ENCODE assay signal across 23 cellular contexts in genomic region chr1:89923517-89923916, GRCh38.
DNase-seq lines count a peak whose midpoint lies in the region; ATAC-seq, FAIRE-seq and TF ChIP-seq lines count a peak whose summit lies in the region.
"Had no signal": no experiment of that assay in that cellular context is flagged by ENCODE, and none has a peak within 500 bp of the region (broad histone marks: within the 10 kb centered on the region; RNA-seq: fewer than 3 reads in every experiment).

No MANE protein-coding gene starts in this region.

- no peak for TF ChIP-seq EP300 in H1 (IDR thresholded peaks at IDR 0.05; ENCODE audit: borderline replicate concordance in 1 of 2, low read depth in 2 of 2, low read length in 2 of 2)

- no peak overlapping the region for H4K91ac ChIP-seq in H1 (replicated peaks; ENCODE audit: insufficient read length, low read length)

- H3K36me3 Mint-ChIP-seq in MCF 10A (ENCODE audit: insufficient read depth, unreplicated experiment), result peaks cover 12% of the 10 kb centered on the region

- H3K18ac ChIP-seq in H1 (ENCODE audit: extremely low read depth, low read length), result no peak overlapping the region

- H2AFZ ChIP-seq in H1 (ENCODE audit: low read length) (no peak overlapping the region), endothelial cell of umbilical vein (ENCODE audit: low read depth, low read length) (no peak overlapping the region)
- H2AFZ ChIP-seq: GM23338 had no signal

- intact Hi-C loops in MCF 10A (cut with micrococcal nuclease), result no loop called here
- intact Hi-C loops in breast epithelium (cut with DNase I; ENCODE audit: low total_unique reads), result no loop called here
- intact Hi-C loops in endothelial cell of umbilical vein (cut with micrococcal nuclease), result no loop called here
- intact Hi-C loops in lower lobe of right lung (cut with DNase I), result no loop called here

- H3K9ac ChIP-seq in H1 (replicated peaks in 1 of 4; ENCODE audit: extremely low read depth in 1 of 4, low read depth in 3 of 4, low read length in 3 of 4) (no peak overlapping the region), endothelial cell of umbilical vein (replicated peaks; ENCODE audit: extremely low read depth, insufficient read depth, low read length) (no peak overlapping the region)

- H3K27me3 ChIP-seq in breast epithelium, result no peaks in the 10 kb centered on the region
- H3K27me3 ChIP-seq in H1 (replicated peaks in 1 of 4; ENCODE audit: control insufficient read depth in 3 of 4, extremely low read depth in 1 of 4, insufficient read depth in 3 of 4, low read length in 3 of 4), result no peaks in the 10 kb centered on the region
- no peaks in the 10 kb centered on the region for H3K27me3 ChIP-seq in endothelial cell of umbilical vein (ENCODE audit: control insufficient read depth in 2 of 2, insufficient read depth in 2 of 2, low read length in 2 of 2)
- no peaks in the 10 kb centered on the region for H3K27me3 ChIP-seq in lower lobe of right lung (ENCODE audit: low read depth)
- H3K27me3 ChIP-seq: BE2C had no signal

- DNase-seq in MCF 10A (ENCODE audit: unreplicated experiment), result no peak
- no peak for DNase-seq in breast epithelium (ENCODE audit: low spot score in 2 of 2)
- no peak for DNase-seq in GM19239 (ENCODE audit: insufficient read length, low spot score)
- DNase-seq in H1 (ENCODE audit: low read depth in 1 of 2, low spot score in 2 of 2), result no peak
- no peak for DNase-seq in endothelial cell of umbilical vein (ENCODE audit: low read depth, low spot score)
- DNase-seq in GDM1 (lab: John Stamatoyannopoulos, UW), result no peak
- DNase-seq in lower lobe of right lung, result no peak
- DNase-seq: ACHN; AML-193; BE2C; C1 segment of cervical spinal cord; Calu3; CD4-positive, alpha-beta memory T cell; COR-L47; DMS53; DMS79 treated with DMSO at 0.1 percent for 48 hours had no signal

- no peak for TF ChIP-seq RAD21 in H1 (IDR thresholded peaks at IDR 0.05 in 1 of 2, conservative IDR thresholded peaks at IDR 0.05 in 1 of 2; ENCODE audit: low read depth in 2 of 2, low read length in 2 of 2)

- no peak overlapping the region for H4K8ac ChIP-seq in H1 (ENCODE audit: extremely low read depth, insufficient read depth, low read length)

- H4K20me1 ChIP-seq in H1 (replicated peaks in 1 of 2; ENCODE audit: control insufficient read depth in 1 of 2, insufficient read depth in 2 of 2, low read length in 2 of 2) (no peaks in the 10 kb centered on the region), endothelial cell of umbilical vein (replicated peaks; ENCODE audit: control insufficient read depth, extremely low read depth, insufficient read depth, low read length) (no peaks in the 10 kb centered on the region)

- WGBS in H1 (ENCODE audit: extremely low coverage in 1 of 2, insufficient coverage in 1 of 2, insufficient read length in 1 of 2, insufficient replicate concordance in 2 of 2, low coverage in 1 of 2, low lambda C conversion rate in 2 of 2, missing lambda C conversion rate in 1 of 2), 2 experiments, result 96% methylated on average over 3 of the region's 3 CpGs; no CpG with 5 or more reads in 1 of the 2 experiments

- ATAC-seq in lower lobe of right lung, result no peak
- no peak for ATAC-seq in HG02870 (IDR thresholded peaks at IDR 0.05; ENCODE audit: unreplicated experiment)
- ATAC-seq: GM23338 had no signal

- no peak overlapping the region for H3K23ac ChIP-seq in H1 (ENCODE audit: insufficient read length)

- H3K4me3 ChIP-seq in breast epithelium (no peak overlapping the region), H1 (ENCODE audit: extremely low read depth in 1 of 4, insufficient read depth in 2 of 4, low read depth in 3 of 4, low read length in 4 of 4) (no peak overlapping the region), endothelial cell of umbilical vein (replicated peaks in 1 of 3; ENCODE audit: insufficient read depth in 1 of 3, low read depth in 1 of 3, low read length in 3 of 3) (no peak overlapping the region), lower lobe of right lung (no peak overlapping the region)
- H3K4me3 ChIP-seq: GM23338, HAP-1 had no signal

- no peak overlapping the region for H2BK120ac ChIP-seq in H1 (replicated peaks; ENCODE audit: low read depth, low read length)

- H2BK12ac ChIP-seq in H1 (ENCODE audit: low read depth, low read length), result no peak overlapping the region

- TF ChIP-seq CTCF in MCF 10A (IDR thresholded peaks at IDR 0.05; ENCODE audit: unreplicated experiment), result no peak
- no peak for TF ChIP-seq CTCF in breast epithelium (IDR thresholded peaks at IDR 0.05)
- TF ChIP-seq CTCF in H1 (IDR thresholded peaks at IDR 0.05; ENCODE audit: control extremely low read depth in 1 of 3, insufficient read depth in 1 of 3, low read depth in 1 of 3, low read length in 3 of 3), result no peak
- no peak for TF ChIP-seq CTCF in endothelial cell of umbilical vein (IDR thresholded peaks at IDR 0.05; ENCODE audit: extremely low read depth in 1 of 2, insufficient read depth in 1 of 2, low read depth in 1 of 2, low read length in 2 of 2)
- no peak for TF ChIP-seq CTCF in lower lobe of right lung (IDR thresholded peaks at IDR 0.05)

- peak; percentile 53 for FAIRE-seq in GM19239 (lab: Jason Lieb, UNC)
- peak; percentile 52 for FAIRE-seq in H1 (lab: Jason Lieb, UNC)
- peak; percentile 31 for FAIRE-seq in endothelial cell of umbilical vein (lab: Jason Lieb, UNC)
- FAIRE-seq: A204.1, GM12892, H54 had no signal

- CTCF ChIA-PET in MCF 10A (lab: Yijun Ruan, JAX) (no interaction called here), H1 (lab: Charles Lee; ENCODE audit: partially characterized antibody) (interaction anchor here (0.7 to 1.1 kb wide), 3 partner anchors 9 to 115 kb away, joined by 3 read pairs; no protein-coding TSS in a partner anchor), endothelial cell of umbilical vein (lab: Charles Lee) (no interaction called here)

- H3K27ac Mint-ChIP-seq in MCF 10A (ENCODE audit: low read depth, unreplicated experiment), result no peak overlapping the region
- H3K27ac Mint-ChIP-seq: CD4-positive, alpha-beta memory T cell; GM23338 had no signal

- H3K27ac ChIP-seq in breast epithelium (no peak overlapping the region), H1 (ENCODE audit: low read depth, low read length) (no peak overlapping the region), endothelial cell of umbilical vein (ENCODE audit: insufficient read depth, low read depth, low read length) (no peak overlapping the region), lower lobe of right lung (no peak overlapping the region)
- H3K27ac ChIP-seq: 22Rv1 had no signal

- peaks cover 10% of the 10 kb centered on the region for H3K4me1 Mint-ChIP-seq in MCF 10A (ENCODE audit: insufficient read depth, unreplicated experiment)

- no peak overlapping the region for H2BK20ac ChIP-seq in H1 (ENCODE audit: low read length)

- H4K5ac ChIP-seq in H1 (ENCODE audit: insufficient read length, low read depth, low read length), result no peak overlapping the region

- no peak overlapping the region for H2BK15ac ChIP-seq in H1 (ENCODE audit: low read length)

- H3K79me2 ChIP-seq in H1 (ENCODE audit: control insufficient read depth in 1 of 2, insufficient read depth in 2 of 2, low read length in 2 of 2), result peaks cover 0 to 21% of the 10 kb centered on the region in 2 experiments; a peak in 2 of 4 replicates
- H3K79me2 ChIP-seq in endothelial cell of umbilical vein (ENCODE audit: control insufficient read depth, insufficient read depth, low read length), result no peaks in the 10 kb centered on the region

- dilution Hi-C loops in endothelial cell of umbilical vein (cut with MboI; ENCODE audit: extremely low pct_ligation_motif_present, low sequenced_read_pairs), result no loop called here

- H3K4me1 ChIP-seq in breast epithelium (no peaks in the 10 kb centered on the region), H1 (replicated peaks in 1 of 4; ENCODE audit: control insufficient read depth in 3 of 4, insufficient read depth in 4 of 4, low read length in 3 of 4) (peaks cover 0 to 10% (median 1%) of the 10 kb centered on the region in 4 experiments; a peak in 3 of 7 replicates), endothelial cell of umbilical vein (ENCODE audit: control insufficient read depth, extremely low read depth, insufficient read depth, low read length) (no peaks in the 10 kb centered on the region), lower lobe of right lung (no peaks in the 10 kb centered on the region)
- H3K4me1 ChIP-seq: BE2C had no signal

- POLR2A ChIA-PET in MCF 10A (lab: Yijun Ruan, JAX), result interaction anchor here (0.8 kb wide), 1 partner anchor 80 kb away, joined by 3 read pairs; no protein-coding TSS in a partner anchor
- POLR2A ChIA-PET in H1 (lab: Charles Lee; ENCODE audit: partially characterized antibody), result no interaction called here
- POLR2A ChIA-PET in endothelial cell of umbilical vein (lab: Charles Lee), result interaction anchor here (0.7 kb wide), 1 partner anchor 159 kb away, joined by 4 read pairs; no protein-coding TSS in a partner anchor

- H3K4me3 Mint-ChIP-seq in MCF 10A (ENCODE audit: unreplicated experiment), result no peak overlapping the region
- H3K4me3 Mint-ChIP-seq: CD4-positive, alpha-beta memory T cell; GM23338 had no signal

- H3K4ac ChIP-seq in H1 (replicated peaks; ENCODE audit: insufficient read length, low read depth, low read length), result no peak overlapping the region

- H3K9me3 Mint-ChIP-seq in MCF 10A (ENCODE audit: unreplicated experiment), result no peaks in the 10 kb centered on the region

- no peak overlapping the region for H2BK5ac ChIP-seq in H1 (ENCODE audit: low read depth, low read length)

- H3K56ac ChIP-seq in H1 (replicated peaks; ENCODE audit: insufficient read length, low read depth, low read length), result no peak overlapping the region

- H3K23me2 ChIP-seq in H1 (ENCODE audit: low read depth, low read length), result no peaks in the 10 kb centered on the region

- H3K4me2 ChIP-seq in H1 (ENCODE audit: insufficient read depth in 1 of 2, low read depth in 2 of 2, low read length in 2 of 2) (no peak overlapping the region), endothelial cell of umbilical vein (ENCODE audit: insufficient read depth, low read length) (no peak overlapping the region)
- H3K4me2 ChIP-seq: GM23338 had no signal

- no peaks in the 10 kb centered on the region for H3K9me1 ChIP-seq in endothelial cell of umbilical vein (replicated peaks; ENCODE audit: control insufficient read depth, extremely low read depth, insufficient read depth, low read length)

- no peak overlapping the region for H3K14ac ChIP-seq in H1 (ENCODE audit: insufficient read length)

- H3K9me3 ChIP-seq in breast epithelium, result no peaks in the 10 kb centered on the region
- H3K9me3 ChIP-seq in H1 (ENCODE audit: insufficient read depth in 2 of 2, low read depth in 1 of 2, low read length in 1 of 2), result peaks cover 3 to 10% of the 10 kb centered on the region in 2 experiments; a peak in 2 of 4 replicates
- no peaks in the 10 kb centered on the region for H3K9me3 ChIP-seq in endothelial cell of umbilical vein (replicated peaks; ENCODE audit: control insufficient read depth, insufficient read depth, low read length)
- H3K9me3 ChIP-seq in lower lobe of right lung, result no peaks in the 10 kb centered on the region
- H3K9me3 ChIP-seq: BE2C had no signal

- H2AK5ac ChIP-seq in H1 (ENCODE audit: low read depth, low read length), result no peak overlapping the region

- H3K27me3 Mint-ChIP-seq in MCF 10A (ENCODE audit: insufficient read depth, unreplicated experiment), result no peaks in the 10 kb centered on the region
- H3K27me3 Mint-ChIP-seq: CD4-positive, alpha-beta memory T cell had no signal

- BruUV-seq in MCF 10A (replicated peaks; lab: Mats Ljungman, UMichigan) (TSS peak; percentile 11), endothelial cell of umbilical vein (replicated peaks; lab: Mats Ljungman, UMichigan) (no TSS peak)

- TF ChIP-seq POLR2A in breast epithelium (IDR thresholded peaks at IDR 0.05) (no peak), H1 (IDR thresholded peaks at IDR 0.05; ENCODE audit: control extremely low read depth in 1 of 2, low read depth in 2 of 2, low read length in 2 of 2) (no peak), endothelial cell of umbilical vein (IDR thresholded peaks at IDR 0.05; ENCODE audit: low read depth, low read length) (no peak)

- H3K79me1 ChIP-seq in H1 (ENCODE audit: low read depth, low read length), result no peaks in the 10 kb centered on the region

- H3K36me3 ChIP-seq in breast epithelium (no peaks in the 10 kb centered on the region), H1 (ENCODE audit: control insufficient read depth in 2 of 4, insufficient read depth in 4 of 4, low read length in 3 of 4) (peaks cover 0 to 17% (median 6%) of the 10 kb centered on the region in 4 experiments; a peak in 4 of 8 replicates), endothelial cell of umbilical vein (ENCODE audit: control insufficient read depth in 2 of 2, extremely low read depth in 1 of 2, insufficient read depth in 2 of 2, low read length in 2 of 2) (no peaks in the 10 kb centered on the region), lower lobe of right lung (no peaks in the 10 kb centered on the region)
- H3K36me3 ChIP-seq: BE2C had no signal
